In genomic region chr17:5110816-5111215, GRCh38 we compare ENCODE assay signal across 7 cellular contexts. TPM values are rescaled to one million over a fixed set of nuclear protein-coding genes. Genes with fewer than 3 reads are reported as not detected.
A peak's percentile ranks its signal among the peaks of the same experiment; 100 is the strongest.
DNase-seq lines count a peak whose midpoint lies in the region; ATAC-seq and TF ChIP-seq lines count a peak whose summit lies in the region.

No MANE protein-coding gene starts in this region.

- H3K4me2 ChIP-seq in skeletal muscle satellite cell (ENCODE audit: low read length) = peak overlapping the region; percentile 94

- H3K4me3 ChIP-seq in HAP-1 = peak overlapping the region; percentile 50
- peak overlapping the region; percentile 87 for H3K4me3 ChIP-seq in fibroblast of pulmonary artery (replicated peaks; ENCODE audit: low read depth, low read length)
- peak overlapping the region; percentile 93 for H3K4me3 ChIP-seq in skeletal muscle satellite cell (ENCODE audit: low read length)

- peaks cover 48% of the 10 kb centered on the region for H3K36me3 ChIP-seq in HAP-1 (replicated peaks)
- peaks cover 27% of the 10 kb centered on the region for H3K36me3 ChIP-seq in skeletal muscle satellite cell (ENCODE audit: insufficient read depth, low read length)

- in situ Hi-C loops in HAP-1 (cut with MboI; ENCODE audit: low sequenced_read_pairs) = no loop called here

- ATAC-seq in HG03521 (IDR thresholded peaks at IDR 0.05; ENCODE audit: unreplicated experiment) = no peak

- H3K9me3 ChIP-seq in HAP-1 (peaks cover 16% of the 10 kb centered on the region), skeletal muscle satellite cell (replicated peaks; ENCODE audit: low read length) (peaks cover 9% of the 10 kb centered on the region)

- H3K4me1 ChIP-seq in HAP-1 (peaks cover 9% of the 10 kb centered on the region), skeletal muscle satellite cell (ENCODE audit: control insufficient read depth, insufficient read depth, low read length) (peaks cover 6% of the 10 kb centered on the region)

- H3K27me3 ChIP-seq in HAP-1 (ENCODE audit: low read depth) (no peaks in the 10 kb centered on the region), skeletal muscle satellite cell (ENCODE audit: control insufficient read depth, insufficient read depth, low read length) (peaks cover 6% of the 10 kb centered on the region)

- TF ChIP-seq CTCF in fibroblast of pulmonary artery (IDR thresholded peaks at IDR 0.05; ENCODE audit: low read length, missing control alignments) = no peak

- DNase-seq in HAP-1 (ENCODE audit: low spot score in 2 of 2) (no peak), SK-N-DZ (ENCODE audit: low spot score) (peak; percentile 28), fibroblast of pulmonary artery (ENCODE audit: low read depth) (no peak), UCSD-AML1 (lab: John Stamatoyannopoulos, UW; ENCODE audit: unreplicated experiment) (no peak), NCI-H1092 (lab: John Stamatoyannopoulos, UW) (no peak)

- H3K9ac ChIP-seq in skeletal muscle satellite cell (ENCODE audit: low read depth, low read length) = peak overlapping the region; percentile 80

RNA-seq across cellular contexts. Expression of gene ZNF232, which starts 0.9 kb away (rescaled TPM):
- polyA plus RNA-seq in SK-N-DZ (2014; cell fraction: cytosol; rRNA removed) = 37.5 and 38.0 TPM in 2 replicates
- 39.2 and 46.1 TPM in 2 replicates for polyA plus RNA-seq in SK-N-DZ (2014; cell fraction: nucleus; rRNA removed)
- total RNA-seq in skeletal muscle satellite cell (2012; rRNA removed) = 3.9 and 5.6 TPM in 2 replicates

RNA-seq across cellular contexts. Expression of gene USP6, which starts 5.0 kb away (rescaled TPM):
- polyA plus RNA-seq in SK-N-DZ (2014; cell fraction: cytosol; rRNA removed) = not detected in 2 replicates
- polyA plus RNA-seq in SK-N-DZ (2014; cell fraction: nucleus; rRNA removed) = 0.02 TPM in 2 replicates
- not detected in 2 replicates for total RNA-seq in skeletal muscle satellite cell (2012; rRNA removed)

RNA-seq across cellular contexts. Expression of gene ZFP3, which starts 32.5 kb away (rescaled TPM):
- 6.2 and 6.3 TPM in 2 replicates for polyA plus RNA-seq in SK-N-DZ (2014; cell fraction: cytosol; rRNA removed)
- polyA plus RNA-seq in SK-N-DZ (2014; cell fraction: nucleus; rRNA removed) = 3.6 and 6.9 TPM in 2 replicates
- 0.76 and 0.87 TPM in 2 replicates for total RNA-seq in skeletal muscle satellite cell (2012; rRNA removed)
